8 cellular contexts compared by ENCODE assay signal in the genomic region with DNA sequence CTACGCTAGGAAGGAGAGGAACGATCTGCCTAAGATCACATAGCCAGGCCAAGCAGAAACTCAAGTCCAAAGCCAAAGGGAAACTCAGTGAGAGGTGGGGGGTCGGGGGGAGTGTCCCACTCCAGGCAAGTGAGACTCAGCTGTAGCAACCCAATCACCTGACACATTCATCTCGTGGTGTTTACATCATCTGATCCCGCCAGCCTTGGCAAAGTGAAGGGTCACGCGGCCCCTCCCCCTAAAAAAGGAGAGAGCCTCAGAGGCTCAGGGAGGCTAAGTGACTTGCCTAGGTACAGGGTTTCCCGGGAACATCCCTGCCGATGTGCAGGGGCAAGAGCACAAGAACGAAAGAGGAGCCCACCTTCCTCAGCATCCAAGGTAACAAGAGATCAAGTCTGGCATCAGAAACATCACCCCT. TPM values are rescaled to one million over a fixed set of nuclear protein-coding genes. Genes with fewer than 3 reads are reported as not detected.
DNase-seq lines count a peak whose midpoint lies in the region; ATAC-seq and TF ChIP-seq lines count a peak whose summit lies in the region.

No MANE protein-coding gene starts in this region.

- peaks cover 95% of the 10 kb centered on the region for H3K4me1 Mint-ChIP-seq in activated CD4-positive, alpha-beta T cell treated with anti-CD3 and anti-CD28 coated beads, Interleukin-2, amount 10 ng/mL, durations not matched to agents 7 days and 5 days

- 70% methylated on average over 10 of the region's 10 CpGs for WGBS in liver

- no peak overlapping the region for H3K9ac ChIP-seq in liver (ENCODE audit: low read depth in 1 of 2, low read length in 2 of 2)

- H3K4me3 ChIP-seq in brain microvascular endothelial cell (ENCODE audit: low read depth, low read length) (no peak overlapping the region), liver (ENCODE audit: low read depth in 1 of 3, low read length in 3 of 3) (no peak overlapping the region), thoracic aorta (peak overlapping the region; percentile 60)

- POLR2A ChIA-PET in activated CD4-positive, alpha-beta T cell treated with anti-CD3 and anti-CD28 coated beads, Interleukin-2, amount 10 ng/mL, durations not matched to agents 7 days and 5 days (lab: Charles Lee), result no interaction called here

- H3K4me1 ChIP-seq in liver (ENCODE audit: control insufficient read depth in 4 of 4, insufficient read depth in 4 of 4, low read length in 3 of 4) (peaks cover 42 to 91% (median 74%) of the 10 kb centered on the region in 4 donors), thoracic aorta (ENCODE audit: control insufficient read depth in 1 of 2, low read depth in 2 of 2) (peaks cover 98 to 100% of the 10 kb centered on the region in 2 donors)

- H3K27ac ChIP-seq in brain microvascular endothelial cell, result peak overlapping the region; percentile 89
- H3K27ac ChIP-seq in liver (ENCODE audit: low read depth in 1 of 2, low read length in 2 of 2), result peak overlapping the region; percentile 46 to 77
- H3K27ac ChIP-seq in thoracic aorta, result peak overlapping the region; percentile 93 to 97

- no peaks in the 10 kb centered on the region for H3K9me3 ChIP-seq in liver (ENCODE audit: control insufficient read depth in 4 of 4, low read length in 3 of 4)
- no peaks in the 10 kb centered on the region for H3K9me3 ChIP-seq in thoracic aorta

- H3K27me3 Mint-ChIP-seq in activated CD4-positive, alpha-beta T cell treated with anti-CD3 and anti-CD28 coated beads, Interleukin-2, amount 10 ng/mL, durations not matched to agents 7 days and 5 days, result no peaks in the 10 kb centered on the region

- H3K36me3 Mint-ChIP-seq in activated CD4-positive, alpha-beta T cell treated with anti-CD3 and anti-CD28 coated beads, Interleukin-2, amount 10 ng/mL, durations not matched to agents 7 days and 5 days (ENCODE audit: low read depth), result peaks cover 66% of the 10 kb centered on the region

- no peaks in the 10 kb centered on the region for H3K9me3 Mint-ChIP-seq in activated CD4-positive, alpha-beta T cell treated with anti-CD3 and anti-CD28 coated beads, Interleukin-2, amount 10 ng/mL, durations not matched to agents 7 days and 5 days

- in situ Hi-C loops in brain microvascular endothelial cell (cut with HindIII; ENCODE audit: low pct_ligation_motif_present, low sequenced_read_pairs), result no loop called here

- CTCF ChIA-PET in activated CD4-positive, alpha-beta T cell treated with anti-CD3 and anti-CD28 coated beads, Interleukin-2, amount 10 ng/mL, durations not matched to agents 7 days and 5 days (lab: Charles Lee), result interaction anchor here (0.6 to 2.8 kb wide), 4 partner anchors 11 to 92 kb away, joined by 3 to 10 read pairs (median 6); no protein-coding TSS in a partner anchor

- no peak for ATAC-seq in thoracic aorta (ENCODE audit: insufficient number of reproducible peaks, low FRiP score, low read depth)
- no peak for ATAC-seq in GM19467 (IDR thresholded peaks at IDR 0.05; ENCODE audit: unreplicated experiment)
- no peak for ATAC-seq in HG03095 (IDR thresholded peaks at IDR 0.05; ENCODE audit: unreplicated experiment)

- H3K4me3 Mint-ChIP-seq in activated CD4-positive, alpha-beta T cell treated with anti-CD3 and anti-CD28 coated beads, Interleukin-2, amount 10 ng/mL, durations not matched to agents 7 days and 5 days, result peak overlapping the region; percentile 17

- TF ChIP-seq CTCF in brain microvascular endothelial cell (IDR thresholded peaks at IDR 0.05; ENCODE audit: low read depth, low read length, missing control alignments), result no peak
- TF ChIP-seq CTCF in liver (IDR thresholded peaks at IDR 0.05; ENCODE audit: low read depth, low read length, missing input control), result no peak
- no peak for TF ChIP-seq CTCF in thoracic aorta (IDR thresholded peaks at IDR 0.05)

- no peak for DNase-seq in activated CD4-positive, alpha-beta T cell treated with anti-CD3 and anti-CD28 coated beads, Interleukin-2, amount 10 ng/mL, durations not matched to agents 7 days and 5 days
- DNase-seq in activated CD4-positive, alpha-beta T cell treated with anti-CD3 and anti-CD28 coated beads, Interleukin-2, amount 50 U/mL, for 1 hour, result no peak
- DNase-seq in brain microvascular endothelial cell (no peak), thoracic aorta (ENCODE audit: low spot score) (peak; percentile 39), NCI-H1092 treated with DMSO at 0.1 percent for 48 hours (lab: John Stamatoyannopoulos, UW) (no peak)

- peaks cover 56% of the 10 kb centered on the region for H3K36me3 ChIP-seq in brain microvascular endothelial cell (replicated peaks)
- no peaks in the 10 kb centered on the region for H3K36me3 ChIP-seq in liver (ENCODE audit: control insufficient read depth in 4 of 4, insufficient read depth in 3 of 4, low read depth in 1 of 4, low read length in 3 of 4)
- H3K36me3 ChIP-seq in thoracic aorta, result no peaks in the 10 kb centered on the region

- TF ChIP-seq RAD21 in liver (IDR thresholded peaks at IDR 0.05), result no peak

- H3K27me3 ChIP-seq in brain microvascular endothelial cell (replicated peaks) (no peaks in the 10 kb centered on the region), liver (ENCODE audit: control insufficient read depth in 4 of 4, insufficient read depth in 4 of 4, low read length in 3 of 4) (no peaks in the 10 kb centered on the region), thoracic aorta (replicated peaks; ENCODE audit: insufficient read depth) (no peaks in the 10 kb centered on the region)

- peak overlapping the region; percentile 84 for H3K27ac Mint-ChIP-seq in activated CD4-positive, alpha-beta T cell treated with anti-CD3 and anti-CD28 coated beads, Interleukin-2, amount 10 ng/mL, durations not matched to agents 7 days and 5 days

TF ChIP-seq in liver, 16 proteins besides CTCF, POLR2A, EP300 and RAD21:
- no peak for TF ChIP-seq FOXA2 (IDR thresholded peaks at IDR 0.05)
- TF ChIP-seq HNF4A (conservative IDR thresholded peaks at IDR 0.05), result no peak
- no peak for TF ChIP-seq FOXA1 (IDR thresholded peaks at IDR 0.05)
- TF ChIP-seq, protein P1, sequence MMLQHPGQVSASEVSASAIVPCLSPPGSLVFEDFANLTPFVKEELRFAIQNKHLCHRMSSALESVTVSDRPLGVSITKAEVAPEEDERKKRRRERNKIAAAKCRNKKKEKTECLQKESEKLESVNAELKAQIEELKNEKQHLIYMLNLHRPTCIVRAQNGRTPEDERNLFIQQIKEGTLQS (IDR thresholded peaks at IDR 0.05), result no peak
- TF ChIP-seq GABPA (IDR thresholded peaks at IDR 0.05 in 1 of 2, conservative IDR thresholded peaks at IDR 0.05 in 1 of 2), result no peak
- TF ChIP-seq JUND (IDR thresholded peaks at IDR 0.05), result no peak
- TF ChIP-seq SP1 (IDR thresholded peaks at IDR 0.05), result no peak
- TF ChIP-seq, protein P2, sequence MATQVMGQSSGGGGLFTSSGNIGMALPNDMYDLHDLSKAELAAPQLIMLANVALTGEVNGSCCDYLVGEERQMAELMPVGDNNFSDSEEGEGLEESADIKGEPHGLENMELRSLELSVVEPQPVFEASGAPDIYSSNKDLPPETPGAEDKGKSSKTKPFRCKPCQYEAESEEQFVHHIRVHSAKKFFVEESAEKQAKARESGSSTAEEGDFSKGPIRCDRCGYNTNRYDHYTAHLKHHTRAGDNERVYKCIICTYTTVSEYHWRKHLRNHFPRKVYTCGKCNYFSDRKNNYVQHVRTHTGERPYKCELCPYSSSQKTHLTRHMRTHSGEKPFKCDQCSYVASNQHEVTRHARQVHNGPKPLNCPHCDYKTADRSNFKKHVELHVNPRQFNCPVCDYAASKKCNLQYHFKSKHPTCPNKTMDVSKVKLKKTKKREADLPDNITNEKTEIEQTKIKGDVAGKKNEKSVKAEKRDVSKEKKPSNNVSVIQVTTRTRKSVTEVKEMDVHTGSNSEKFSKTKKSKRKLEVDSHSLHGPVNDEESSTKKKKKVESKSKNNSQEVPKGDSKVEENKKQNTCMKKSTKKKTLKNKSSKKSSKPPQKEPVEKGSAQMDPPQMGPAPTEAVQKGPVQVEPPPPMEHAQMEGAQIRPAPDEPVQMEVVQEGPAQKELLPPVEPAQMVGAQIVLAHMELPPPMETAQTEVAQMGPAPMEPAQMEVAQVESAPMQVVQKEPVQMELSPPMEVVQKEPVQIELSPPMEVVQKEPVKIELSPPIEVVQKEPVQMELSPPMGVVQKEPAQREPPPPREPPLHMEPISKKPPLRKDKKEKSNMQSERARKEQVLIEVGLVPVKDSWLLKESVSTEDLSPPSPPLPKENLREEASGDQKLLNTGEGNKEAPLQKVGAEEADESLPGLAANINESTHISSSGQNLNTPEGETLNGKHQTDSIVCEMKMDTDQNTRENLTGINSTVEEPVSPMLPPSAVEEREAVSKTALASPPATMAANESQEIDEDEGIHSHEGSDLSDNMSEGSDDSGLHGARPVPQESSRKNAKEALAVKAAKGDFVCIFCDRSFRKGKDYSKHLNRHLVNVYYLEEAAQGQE (IDR thresholded peaks at IDR 0.05), result no peak
- TF ChIP-seq EGR1 (IDR thresholded peaks at IDR 0.05; ENCODE audit: low read depth in 2 of 2), result no peak

RNA-seq across cellular contexts. Expression of a gene that starts 21.5 kb away (rescaled TPM):
- 1,000 to 10,000 TPM in 1 of 2 experiments, 100 to 1,000 TPM in 1; 881 to 1,009 TPM for total RNA-seq in activated CD4-positive, alpha-beta T cell treated with anti-CD3 and anti-CD28 coated beads, Interleukin-2, amount 10 ng/mL, durations not matched to agents 7 days and 5 days
- total RNA-seq in liver (100 to 1,000 TPM; 123 to 150 TPM), thoracic aorta (1,000 to 10,000 TPM; 1,447 to 1,631 TPM)
- polyA plus RNA-seq in liver, result 10 to 100 TPM; 32.3 to 74.1 TPM

Comparison
In these comparisons a context has a peak if more than half of its experiments do, and no peak if none do; other contexts are left out.
1. RNA of a gene that starts 21.5 kb away (total RNA-seq): 1,447 to 1,631 TPM in thoracic aorta and 881 to 1,009 TPM in activated CD4-positive, alpha-beta T cell treated with anti-CD3 and anti-CD28 coated beads, Interleukin-2, amount 10 ng/mL, durations not matched to agents 7 days and 5 days; 123 to 150 TPM in liver; every median in the first group is over 4 times any median in the second.
2. Peak in every context shown above with its lines, with median percentiles within 50 percentile points of each other: H3K27ac ChIP-seq.